In the genomic region with DNA sequence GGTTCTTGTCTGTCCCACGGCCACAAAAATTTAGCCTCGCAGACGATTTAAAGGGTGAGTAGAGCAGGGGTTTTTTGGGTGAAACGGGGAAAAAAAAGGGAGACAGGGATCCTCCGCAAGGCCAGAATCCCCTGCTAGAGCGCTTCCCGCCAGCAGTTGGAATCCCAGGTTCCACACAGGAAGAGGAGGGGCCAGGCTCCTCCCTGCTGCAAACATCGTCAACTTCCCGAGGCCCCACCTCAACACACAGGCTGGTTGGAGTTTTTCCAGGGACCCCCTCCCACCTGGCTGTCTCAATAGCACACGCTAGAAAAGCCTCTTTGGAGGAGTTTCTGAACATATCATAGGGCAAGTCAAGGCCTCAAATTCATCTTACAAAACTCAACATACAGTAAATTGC, we compare ENCODE assay signal across 26 cellular contexts.
"Had no signal": no experiment of that assay in that cellular context is flagged by ENCODE, and none has a peak within 500 bp of the region (broad histone marks: within the 10 kb centered on the region; RNA-seq: fewer than 3 reads in every experiment).

No MANE protein-coding gene starts in this region.

- H3K36me3 ChIP-seq: esophagus squamous epithelium, heart right ventricle, ovary, spleen, thoracic aorta, tibial nerve, upper lobe of left lung had no signal

- H3K4me1 ChIP-seq: psoas muscle, spleen, tibial nerve, upper lobe of left lung had no signal

- H3K4me3 Mint-ChIP-seq: immature natural killer cell; memory B cell; naive thymus-derived CD4-positive, alpha-beta T cell; nephron; stimulated activated memory B cell treated with anti-CD40 and anti-IgM and Interleukin-4, amounts not matched to agents 10 μg/mL and 1 μg/mL and 100 μg/mL, for 72 hours had no signal

- DNase-seq: dorsolateral prefrontal cortex; effector CD8-positive, alpha-beta T cell; esophagus squamous epithelium; foreskin melanocyte; glutamatergic neuron; heart right ventricle; hippocampal formation; immature natural killer cell; midbrain; naive thymus-derived CD4-positive, alpha-beta T cell; occipital lobe; ovary; psoas muscle; right cardiac atrium; spleen; stimulated activated CD4-positive, alpha-beta T cell treated with anti-CD3 and anti-CD28 coated beads, Interleukin-4, amount 100 ng/mL, for 4 hours; stimulated activated naive CD8-positive, alpha-beta T cell treated with anti-CD3 and anti-CD28 coated beads, Interleukin-15, Interleukin-2, amounts not matched to agents 100 U/mL and 50 U/mL, for 24 hours; substantia nigra; upper lobe of left lung had no signal

- H3K9me3 ChIP-seq: ovary had no signal

- H3K27me3 ChIP-seq: dorsolateral prefrontal cortex, esophagus squamous epithelium, heart right ventricle, ovary, spleen, tibial nerve, upper lobe of left lung had no signal

- H3K27ac ChIP-seq: dorsolateral prefrontal cortex, esophagus squamous epithelium, heart right ventricle, ovary, psoas muscle, spleen, thoracic aorta, tibial nerve, upper lobe of left lung had no signal

- H3K4me3 ChIP-seq: dorsolateral prefrontal cortex, esophagus squamous epithelium, heart right ventricle, lung, ovary, psoas muscle, skin epidermis, spleen, thoracic aorta, tibial nerve, upper lobe of left lung had no signal

- H3K27ac Mint-ChIP-seq: immature natural killer cell; memory B cell; naive thymus-derived CD4-positive, alpha-beta T cell; stimulated activated memory B cell treated with anti-CD40 and anti-IgM and Interleukin-4, amounts not matched to agents 10 μg/mL and 1 μg/mL and 100 μg/mL, for 72 hours had no signal

- H3K4me1 Mint-ChIP-seq: immature natural killer cell; memory B cell; naive thymus-derived CD4-positive, alpha-beta T cell; stimulated activated memory B cell treated with anti-CD40 and anti-IgM and Interleukin-4, amounts not matched to agents 10 μg/mL and 1 μg/mL and 100 μg/mL, for 72 hours had no signal

- H3K27me3 Mint-ChIP-seq: naive thymus-derived CD4-positive, alpha-beta T cell; stimulated activated memory B cell treated with anti-CD40 and anti-IgM and Interleukin-4, amounts not matched to agents 10 μg/mL and 1 μg/mL and 100 μg/mL, for 72 hours had no signal

- H3K36me3 Mint-ChIP-seq: immature natural killer cell; memory B cell; stimulated activated memory B cell treated with anti-CD40 and anti-IgM and Interleukin-4, amounts not matched to agents 10 μg/mL and 1 μg/mL and 100 μg/mL, for 72 hours had no signal
